In genomic region chr4:92255920-92256244, GRCh38 we compare ENCODE assay signal across 30 cellular contexts. TPM values are rescaled to one million over a fixed set of nuclear protein-coding genes. Genes with fewer than 3 reads are reported as not detected.
"Had no signal": no experiment of that assay in that cellular context is flagged by ENCODE, and none has a peak within 500 bp of the region (broad histone marks: within the 10 kb centered on the region; RNA-seq: fewer than 3 reads in every experiment).

No MANE protein-coding gene starts in this region.

- H3K27ac ChIP-seq: stomach, suprapubic skin, testis, thoracic aorta, thyroid gland, tibial artery, tibial nerve, transverse colon, upper lobe of left lung, upper lobe of right lung, uterus, vagina had no signal

- H3K36me3 Mint-ChIP-seq: stimulated activated effector memory CD8-positive, alpha-beta T cell treated with anti-CD3 and anti-CD28 coated beads, Interleukin-12 subunit alpha, Interleukin-12 subunit beta, amount 100 ng/mL, for 72 hours; stimulated activated memory B cell treated with anti-CD40 and anti-IgM and Interleukin-4, amounts not matched to agents 10 μg/mL and 1 μg/mL and 100 μg/mL, for 72 hours; stimulated activated naive B cell treated with anti-CD40 and anti-IgM and Interleukin-4, amounts not matched to agents 10 μg/mL and 1 μg/mL and 100 μg/mL, for 72 hours; type B pancreatic cell had no signal

- H3K27me3 ChIP-seq: stomach, suprapubic skin, testis, thyroid gland, tibial artery, tibial nerve, transverse colon, upper lobe of left lung, upper lobe of right lung, uterus, vagina had no signal

- ATAC-seq: stimulated activated effector memory CD8-positive, alpha-beta T cell treated with anti-CD3 and anti-CD28 coated beads, Interleukin-12 subunit alpha, Interleukin-12 subunit beta, amount 100 ng/mL, for 72 hours; stimulated activated naive B cell treated with anti-CD40 and anti-IgM and Interleukin-4, amounts not matched to agents 10 μg/mL and 1 μg/mL and 100 μg/mL, for 72 hours; stimulated activated naive CD8-positive, alpha-beta T cell treated with anti-CD3 and anti-CD28 coated beads, Interleukin-15, amount 100 ng/mL, for 72 hours; stimulated activated naive CD8-positive, alpha-beta T cell treated with anti-CD3 and anti-CD28 coated beads, Interleukin-15, Interleukin-2, amounts not matched to agents 100 U/mL and 50 U/mL, for 24 hours had no signal

- H3K4me1 ChIP-seq: stomach, suprapubic skin, testis, thyroid gland, tibial artery, tibial nerve, transverse colon, upper lobe of left lung, upper lobe of right lung, uterus, vagina had no signal

- H3K9me3 ChIP-seq: testis, thyroid gland, transverse colon, upper lobe of right lung, uterus, vagina had no signal

- DNase-seq: stimulated activated CD4-positive, alpha-beta T cell treated with anti-CD3 and anti-CD28 coated beads, Interleukin-2, amount 100 ng/mL, for 48 hours; stimulated activated CD4-positive, alpha-beta T cell treated with anti-CD3 and anti-CD28 coated beads, Interleukin-4, amount 100 ng/mL, for 1 hour; stimulated activated CD4-positive, alpha-beta T cell treated with anti-CD3 and anti-CD28 coated beads, Interleukin-4, amount 100 ng/mL, for 24 hours; stimulated activated CD4-positive, alpha-beta T cell treated with anti-CD3 and anti-CD28 coated beads, Interleukin-4, amount 100 ng/mL, for 4 hours; stimulated activated CD8-positive, alpha-beta memory T cell treated with anti-CD3 and anti-CD28 coated beads, Interleukin-4, amount 100 ng/mL, for 48 hours; stimulated activated naive B cell treated with anti-CD40 and anti-IgM and Interleukin-4, amounts not matched to agents 10 μg/mL and 1 μg/mL and 100 μg/mL, for 72 hours; stimulated activated naive CD4-positive, alpha-beta T cell; stimulated activated naive CD4-positive, alpha-beta T cell treated with Interleukin-2 at 50 U/mL for 16 hours; stimulated activated naive CD8-positive, alpha-beta T cell treated with anti-CD3 and anti-CD28 coated beads, Interleukin-15, amount 100 ng/mL, for 72 hours; stimulated activated naive CD8-positive, alpha-beta T cell treated with anti-CD3 and anti-CD28 coated beads, Interleukin-15, Interleukin-2, amounts not matched to agents 100 U/mL and 50 U/mL, for 24 hours; stomach; substantia nigra; testis; thyroid gland; tibial artery; transverse colon; trophoblast cell; upper lobe of left lung; upper lobe of right lung; uterus had no signal

- H3K4me3 Mint-ChIP-seq: stimulated activated effector memory CD8-positive, alpha-beta T cell treated with anti-CD3 and anti-CD28 coated beads, Interleukin-12 subunit alpha, Interleukin-12 subunit beta, amount 100 ng/mL, for 72 hours; stimulated activated memory B cell treated with anti-CD40 and anti-IgM and Interleukin-4, amounts not matched to agents 10 μg/mL and 1 μg/mL and 100 μg/mL, for 72 hours; stimulated activated naive B cell treated with anti-CD40 and anti-IgM and Interleukin-4, amounts not matched to agents 10 μg/mL and 1 μg/mL and 100 μg/mL, for 72 hours; stimulated activated naive CD8-positive, alpha-beta T cell treated with anti-CD3 and anti-CD28 coated beads, Interleukin-15, amount 100 ng/mL, for 72 hours; stimulated activated naive CD8-positive, alpha-beta T cell treated with anti-CD3 and anti-CD28 coated beads, Interleukin-15, Interleukin-2, amounts not matched to agents 100 ng/mL and 50 ng/mL, for 24 hours; type B pancreatic cell had no signal

- FAIRE-seq: urothelium cell line had no signal

- H3K4me1 Mint-ChIP-seq: stimulated activated effector memory CD8-positive, alpha-beta T cell treated with anti-CD3 and anti-CD28 coated beads, Interleukin-12 subunit alpha, Interleukin-12 subunit beta, amount 100 ng/mL, for 72 hours; stimulated activated memory B cell treated with anti-CD40 and anti-IgM and Interleukin-4, amounts not matched to agents 10 μg/mL and 1 μg/mL and 100 μg/mL, for 72 hours; stimulated activated naive B cell treated with anti-CD40 and anti-IgM and Interleukin-4, amounts not matched to agents 10 μg/mL and 1 μg/mL and 100 μg/mL, for 72 hours; stimulated activated naive CD8-positive, alpha-beta T cell treated with anti-CD3 and anti-CD28 coated beads, Interleukin-15, amount 100 ng/mL, for 72 hours had no signal

- H3K27ac Mint-ChIP-seq: stimulated activated effector memory CD8-positive, alpha-beta T cell treated with anti-CD3 and anti-CD28 coated beads, Interleukin-12 subunit alpha, Interleukin-12 subunit beta, amount 100 ng/mL, for 72 hours; stimulated activated memory B cell treated with anti-CD40 and anti-IgM and Interleukin-4, amounts not matched to agents 10 μg/mL and 1 μg/mL and 100 μg/mL, for 72 hours; stimulated activated naive B cell treated with anti-CD40 and anti-IgM and Interleukin-4, amounts not matched to agents 10 μg/mL and 1 μg/mL and 100 μg/mL, for 72 hours; stimulated activated naive CD8-positive, alpha-beta T cell treated with anti-CD3 and anti-CD28 coated beads, Interleukin-15, amount 100 ng/mL, for 72 hours; stimulated activated naive CD8-positive, alpha-beta T cell treated with anti-CD3 and anti-CD28 coated beads, Interleukin-15, Interleukin-2, amounts not matched to agents 100 ng/mL and 50 ng/mL, for 24 hours; type B pancreatic cell had no signal

- H3K36me3 ChIP-seq: stomach, suprapubic skin, thoracic aorta, thyroid gland, tibial artery, tibial nerve, transverse colon, upper lobe of left lung, upper lobe of right lung, uterus, vagina had no signal

- H3K27me3 Mint-ChIP-seq: stimulated activated memory B cell treated with anti-CD40 and anti-IgM and Interleukin-4, amounts not matched to agents 10 μg/mL and 1 μg/mL and 100 μg/mL, for 72 hours; stimulated activated naive B cell treated with anti-CD40 and anti-IgM and Interleukin-4, amounts not matched to agents 10 μg/mL and 1 μg/mL and 100 μg/mL, for 72 hours; stimulated activated naive CD8-positive, alpha-beta T cell treated with anti-CD3 and anti-CD28 coated beads, Interleukin-15, amount 100 ng/mL, for 72 hours; stimulated activated naive CD8-positive, alpha-beta T cell treated with anti-CD3 and anti-CD28 coated beads, Interleukin-15, Interleukin-2, amounts not matched to agents 100 ng/mL and 50 ng/mL, for 24 hours; type B pancreatic cell had no signal

- H3K4me3 ChIP-seq: stomach, suprapubic skin, testis, thoracic aorta, thyroid gland, tibial artery, tibial nerve, transverse colon, upper lobe of left lung, upper lobe of right lung, uterus, vagina had no signal

- H3K9me3 Mint-ChIP-seq: type B pancreatic cell had no signal

RNA-seq across cellular contexts. Expression of gene GRID2, which starts 47.9 kb away (rescaled TPM):
- total RNA-seq: subcutaneous adipose tissue, suprapubic skin, upper lobe of right lung, vagina had no signal
- polyA plus RNA-seq: stomach had no signal
